In genomic region chr21:36073181-36073580, GRCh38 we compare ENCODE assay signal across 1 cellular context.
TF ChIP-seq lines count a peak whose summit lies in the region.

No MANE protein-coding gene starts in this region.

TF ChIP-seq in WTC11, 78 proteins besides CTCF, POLR2A, EP300 and RAD21 (continued from another document):
- TF ChIP-seq ATF6 (CRISPR knock-in tag; IDR thresholded peaks at IDR 0.05) (no peak), ATF1 (CRISPR knock-in tag; IDR thresholded peaks at IDR 0.05) (no peak), SP1 (CRISPR knock-in tag; conservative IDR thresholded peaks at IDR 0.05) (no peak)
TF ChIP-seq in WTC11: peak in this region for 0.
